In the genomic region with DNA sequence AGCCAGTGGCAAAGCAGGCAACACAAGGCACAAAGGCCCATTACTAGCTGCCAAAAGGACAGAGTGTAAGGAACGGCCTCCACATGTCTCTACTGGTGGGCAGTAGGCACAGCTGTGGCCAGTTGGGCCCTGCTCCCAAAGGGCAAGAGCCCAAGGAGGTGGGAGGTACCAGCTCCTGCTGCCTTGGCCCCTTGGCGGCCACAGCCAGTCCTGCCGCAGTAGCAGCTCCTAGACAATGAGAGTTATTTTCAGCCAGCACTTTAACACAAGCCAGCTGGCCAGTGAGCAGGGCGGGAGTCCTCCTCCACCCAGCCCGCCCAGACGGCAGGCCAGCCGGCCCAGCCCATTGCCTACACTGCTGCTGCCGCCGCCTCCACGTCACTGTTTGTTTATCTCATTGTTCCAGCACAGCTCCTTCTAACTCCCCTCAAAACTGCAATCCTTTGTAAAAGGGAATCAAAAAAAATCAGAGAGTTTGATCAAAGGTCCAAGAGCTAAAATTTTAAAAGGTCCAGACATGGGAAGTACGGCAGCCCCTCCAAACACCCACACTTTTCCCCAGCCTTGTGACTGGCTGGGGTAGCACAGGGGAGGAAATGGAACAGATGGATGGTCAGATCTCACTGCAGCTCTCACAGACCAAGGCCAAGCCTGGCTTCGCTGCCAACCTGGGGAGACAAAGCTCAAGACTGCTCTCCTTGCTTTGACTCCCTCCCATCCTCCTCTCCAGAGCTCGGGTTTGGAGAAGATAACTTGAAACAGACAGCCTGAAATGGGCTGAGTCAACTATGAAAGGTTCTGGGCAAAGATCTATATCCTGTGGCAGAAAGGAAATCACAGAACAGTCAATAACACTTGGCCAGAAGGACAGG, we compare ENCODE assay signal across 8 cellular contexts. TPM values are rescaled to one million over a fixed set of nuclear protein-coding genes. Genes with fewer than 3 reads are reported as not detected.
DNase-seq lines count a peak whose midpoint lies in the region; ATAC-seq and TF ChIP-seq lines count a peak whose summit lies in the region.

No MANE protein-coding gene starts in this region.

- no peak for TF ChIP-seq EP300 in esophagus muscularis mucosa (IDR thresholded peaks at IDR 0.05)

- no peaks in the 10 kb centered on the region for H3K36me3 ChIP-seq in BLaER1 treated with 17β-estradiol and CSF1 and Interleukin-3, amounts not matched to agents 10 nM and 100 nM
- no peaks in the 10 kb centered on the region for H3K36me3 ChIP-seq in HUES6 (ENCODE audit: control insufficient read depth, insufficient read depth, low read length)
- H3K36me3 ChIP-seq in WERI-Rb-1 = no peaks in the 10 kb centered on the region
- no peaks in the 10 kb centered on the region for H3K36me3 ChIP-seq in esophagus muscularis mucosa
- H3K36me3 ChIP-seq in thyroid gland = no peaks in the 10 kb centered on the region

- no peaks in the 10 kb centered on the region for H3K27me3 ChIP-seq in BLaER1 treated with 17β-estradiol and CSF1 and Interleukin-3, amounts not matched to agents 10 nM and 100 nM
- H3K27me3 ChIP-seq in HUES6 (ENCODE audit: control insufficient read depth, insufficient read depth, low read length) = no peaks in the 10 kb centered on the region
- H3K27me3 ChIP-seq in WERI-Rb-1 (ENCODE audit: insufficient read depth, low read depth, severe bottlenecking) = no peaks in the 10 kb centered on the region
- H3K27me3 ChIP-seq in esophagus muscularis mucosa = no peaks in the 10 kb centered on the region
- no peaks in the 10 kb centered on the region for H3K27me3 ChIP-seq in thyroid gland

- H3K9ac ChIP-seq in BLaER1 treated with 17β-estradiol and CSF1 and Interleukin-3, amounts not matched to agents 10 nM and 100 nM = peak overlapping the region in 7 of 11 experiments; percentile 10 to 83 (median 69); a peak in 8 of 22 replicates
- H3K9ac ChIP-seq in HUES6 (ENCODE audit: low read length) = peak overlapping the region; percentile 32

- no peak overlapping the region for H3K4me3 ChIP-seq in BLaER1 treated with 17β-estradiol and CSF1 and Interleukin-3, amounts not matched to agents 10 nM and 100 nM
- no peak overlapping the region for H3K4me3 ChIP-seq in HUES6 (ENCODE audit: low read depth, low read length)
- H3K4me3 ChIP-seq in WERI-Rb-1 (ENCODE audit: low read depth, low read length) = peak overlapping the region; percentile 14
- H3K4me3 ChIP-seq in esophagus muscularis mucosa = peak overlapping the region in 3 of 4 donors; percentile 2 to 19 (median 16)
- no peak overlapping the region for H3K4me3 ChIP-seq in thyroid gland (replicated peaks in 1 of 3)

- 14% methylated on average over 13 of the region's 13 CpGs for WGBS in esophagus muscularis mucosa
- 2 to 3% methylated on average over 8 to 13 of the region's 13 CpGs for WGBS in thyroid gland, 2 donors

- peaks cover 68 to 75% (median 69%) of the 10 kb centered on the region in 10 experiments for H3K4me1 ChIP-seq in BLaER1 treated with 17β-estradiol and CSF1 and Interleukin-3, amounts not matched to agents 10 nM and 100 nM
- H3K4me1 ChIP-seq in HUES6 (ENCODE audit: control insufficient read depth, insufficient read depth, low read length) (peaks cover 31% of the 10 kb centered on the region), esophagus muscularis mucosa (peaks cover 55 to 74% (median 60%) of the 10 kb centered on the region in 4 donors), thyroid gland (peaks cover 50 to 70% of the 10 kb centered on the region in 2 donors)

- peak overlapping the region; percentile 19 to 100 (median 82); a peak in 21 of 22 replicates for H3K27ac ChIP-seq in BLaER1 treated with 17β-estradiol and CSF1 and Interleukin-3, amounts not matched to agents 10 nM and 100 nM
- H3K27ac ChIP-seq in HUES6 (ENCODE audit: low read depth, low read length) = peak overlapping the region; percentile 37; the same call in 1 of the 2 replicates
- H3K27ac ChIP-seq in WERI-Rb-1 = peak overlapping the region; percentile 97
- H3K27ac ChIP-seq in esophagus muscularis mucosa (replicated peaks in 1 of 4) = peak overlapping the region; percentile 85 to 93 (median 88)
- H3K27ac ChIP-seq in thyroid gland = peak overlapping the region; percentile 90 to 99 (median 96)

- no peaks in the 10 kb centered on the region for H3K9me3 ChIP-seq in BLaER1 treated with 17β-estradiol and CSF1 and Interleukin-3, amounts not matched to agents 10 nM and 100 nM (replicated peaks in 1 of 11)
- H3K9me3 ChIP-seq in HUES6 (ENCODE audit: control insufficient read depth, insufficient read depth, low read depth, low read length) (no peaks in the 10 kb centered on the region), WERI-Rb-1 (ENCODE audit: severe bottlenecking) (no peaks in the 10 kb centered on the region), esophagus muscularis mucosa (no peaks in the 10 kb centered on the region), thyroid gland (no peaks in the 10 kb centered on the region)

- ATAC-seq in GM19328 (IDR thresholded peaks at IDR 0.05; ENCODE audit: unreplicated experiment) = no peak

- peaks cover 0 to 15% (median 0%) of the 10 kb centered on the region in 11 experiments; a peak in 3 of 22 replicates for H4K20me1 ChIP-seq in BLaER1 treated with 17β-estradiol and CSF1 and Interleukin-3, amounts not matched to agents 10 nM and 100 nM

- no peak for TF ChIP-seq POLR2A in esophagus muscularis mucosa (IDR thresholded peaks at IDR 0.05; ENCODE audit: low read depth)
- peak in 1 of 2 donors; percentile 90 for TF ChIP-seq POLR2A in thyroid gland (IDR thresholded peaks at IDR 0.05)

- TF ChIP-seq CTCF in WERI-Rb-1 (IDR thresholded peaks at IDR 0.05; ENCODE audit: low read depth, low read length) (peak; percentile 42), esophagus muscularis mucosa (IDR thresholded peaks at IDR 0.05) (peak in 2 of 3 experiments; percentile 52 to 70), thyroid gland (IDR thresholded peaks at IDR 0.05) (peak in 5 of 6 experiments; percentile 37 to 74 (median 65))

- peak overlapping the region; percentile 81 to 99 (median 93) for H3K4me2 ChIP-seq in BLaER1 treated with 17β-estradiol and CSF1 and Interleukin-3, amounts not matched to agents 10 nM and 100 nM

- DNase-seq in WERI-Rb-1 = peak; percentile 91
- peak; percentile 95 for DNase-seq in esophagus muscularis mucosa (ENCODE audit: extremely low spot score)
- DNase-seq in middle frontal gyrus (ENCODE audit: extremely low spot score, low spot score) = peak; percentile 88
- peak; percentile 94 to 95 for DNase-seq in thyroid gland
- DNase-seq in CD1c-positive myeloid dendritic cell (ENCODE audit: extremely low spot score) = no peak

- intact Hi-C loops in esophagus muscularis mucosa (cut with DNase I) = no loop called here
- intact Hi-C loops in thyroid gland (cut with DNase I) = no loop called here

RNA-seq across cellular contexts. Expression of a gene that starts 33.5 kb away (rescaled TPM):
- total RNA-seq in esophagus muscularis mucosa (10 to 100 TPM in 3 of 4 donors, 1 to 10 TPM in 1; 9.6 to 14.6 (median 12.8) TPM), thyroid gland (10 to 100 TPM; 30.9 to 41.8 (median 35.1) TPM)

RNA-seq across cellular contexts. Expression of a gene that starts 50.3 kb away (rescaled TPM):
- total RNA-seq in esophagus muscularis mucosa (10 to 100 TPM in 3 of 4 donors, 1 to 10 TPM in 1; 9.6 to 19.0 (median 13.9) TPM), thyroid gland (10 to 100 TPM; 29.5 to 39.7 (median 34.4) TPM)

Comparison
In these comparisons a context has a peak if more than half of its experiments do, and no peak if none do; other contexts are left out.
1. H3K27ac ChIP-seq: peak in every context shown above with its lines; median percentile 97 in WERI-Rb-1; 96 in thyroid gland; 88 in esophagus muscularis mucosa; 82 in BLaER1 treated with 17β-estradiol and CSF1 and Interleukin-3, amounts not matched to agents 10 nM and 100 nM; 37 in HUES6.
2. H3K4me3 ChIP-seq: peak in WERI-Rb-1 (single experiment) and esophagus muscularis mucosa (3 of 4); none in BLaER1 treated with 17β-estradiol and CSF1 and Interleukin-3, amounts not matched to agents 10 nM and 100 nM (0 of 10), HUES6 (single experiment) and thyroid gland (0 of 3).
3. Peak in every context shown above with its lines, with median percentiles within 50 percentile points of each other: CTCF ChIP-seq.